7 cellular contexts compared by ENCODE assay signal in the genomic region with DNA sequence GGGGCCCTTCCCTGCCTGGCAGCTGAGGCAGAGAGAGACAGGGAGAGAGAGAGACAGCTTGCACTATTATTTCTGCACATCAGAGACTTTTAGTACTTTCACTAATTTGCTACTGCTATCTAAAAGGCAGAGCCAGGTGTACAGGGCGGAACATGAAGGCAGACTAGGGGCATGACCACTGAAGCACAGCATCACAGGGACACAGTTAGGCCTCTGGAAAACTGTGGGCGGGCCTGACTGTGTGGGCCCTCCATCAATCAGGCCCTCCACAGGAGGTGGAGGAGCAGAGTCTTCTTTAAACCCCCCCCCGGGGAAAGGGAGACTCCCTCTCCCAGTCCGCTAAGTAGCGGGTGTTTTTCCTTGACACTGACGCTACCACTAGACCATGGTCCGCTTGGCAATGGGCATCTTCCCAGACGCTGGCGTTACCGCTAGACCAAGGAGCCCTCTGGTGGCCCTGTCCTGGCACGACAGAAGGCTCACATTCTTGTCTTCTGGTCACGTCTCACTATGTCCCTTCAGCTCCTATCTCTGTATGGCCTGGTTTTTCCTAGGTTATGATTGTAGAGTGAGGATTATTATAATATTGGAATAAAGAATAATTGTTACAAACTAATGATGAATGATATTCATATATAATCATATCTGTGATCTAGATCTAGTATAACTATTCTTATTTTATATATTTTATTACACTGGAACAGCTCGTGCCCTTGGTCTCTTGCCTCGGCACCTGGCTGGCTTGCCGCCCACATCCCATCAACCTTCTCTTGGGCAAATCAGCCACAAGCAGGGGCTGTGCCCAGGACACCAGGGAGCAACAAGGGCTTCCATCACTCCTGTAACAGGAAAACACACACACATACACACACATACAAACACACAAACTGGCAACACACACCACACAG.
A peak's percentile ranks its signal among the peaks of the same experiment; 100 is the strongest.
DNase-seq lines count a peak whose midpoint lies in the region; TF ChIP-seq lines count a peak whose summit lies in the region.
"Not testable (repeated sequence)": the region's sequence is repeated elsewhere in the genome, so short reads cannot be mapped to it uniquely, and the experiment has no call there.

No MANE protein-coding gene starts in this region.

- not testable (repeated sequence) for H3K27me3 ChIP-seq in DOHH2 (ENCODE audit: control insufficient read depth, low read length); Karpas-422 (ENCODE audit: low read length); brain microvascular endothelial cell (replicated peaks)

- H3K9me2 ChIP-seq in DOHH2 (replicated peaks; ENCODE audit: control insufficient read depth, low read length); Karpas-422 (replicated peaks; ENCODE audit: insufficient read depth, low read length): not testable (repeated sequence)

- not testable (repeated sequence) for H3K4me3 ChIP-seq in DOHH2 (ENCODE audit: low read length); Karpas-422 (ENCODE audit: low read length); brain microvascular endothelial cell (ENCODE audit: low read depth, low read length)

- H3K4me2 ChIP-seq in DOHH2 (ENCODE audit: low read length); Karpas-422 (ENCODE audit: low read depth, low read length, poor library complexity, severe bottlenecking): not testable (repeated sequence)

- H3K36me3 Mint-ChIP-seq in neural crest cell (ENCODE audit: low read depth): not testable (repeated sequence)

- H3K4me1 Mint-ChIP-seq in neural crest cell: not testable (repeated sequence)

- not testable (repeated sequence) for H3F3A ChIP-seq in DOHH2 (ENCODE audit: control insufficient read depth, insufficient read depth)

- in situ Hi-C loops in brain microvascular endothelial cell (cut with HindIII; ENCODE audit: low pct_ligation_motif_present, low sequenced_read_pairs): not testable (repeated sequence)

- not testable (repeated sequence) for H3K27ac Mint-ChIP-seq in neural crest cell (ENCODE audit: unreplicated experiment)

- H3K9me3 Mint-ChIP-seq in neural crest cell: not testable (repeated sequence)

- H3K27ac ChIP-seq in DOHH2 (ENCODE audit: low read depth, low read length); Karpas-422 (ENCODE audit: low read length); brain microvascular endothelial cell: not testable (repeated sequence)

- TF ChIP-seq CTCF in DOHH2 (IDR thresholded peaks at IDR 0.05; ENCODE audit: low read depth, low read length, poor library complexity, severe bottlenecking) (peak; percentile 13), neural crest cell (conservative IDR thresholded peaks at IDR 0.05) (peak; percentile 59)
- not testable (repeated sequence) for TF ChIP-seq CTCF in brain microvascular endothelial cell (IDR thresholded peaks at IDR 0.05; ENCODE audit: low read depth, low read length, missing control alignments)

- not testable (repeated sequence) for H3K9ac ChIP-seq in Karpas-422 (ENCODE audit: low read length)

- not testable (repeated sequence) for H3K79me2 ChIP-seq in DOHH2 (ENCODE audit: control insufficient read depth, low read length); Karpas-422 (ENCODE audit: low read length)

- H3K4me3 Mint-ChIP-seq in neural crest cell: not testable (repeated sequence)

- H2AFZ ChIP-seq in Karpas-422 (ENCODE audit: low read length): not testable (repeated sequence)

- H3K36me3 ChIP-seq in DOHH2 (ENCODE audit: control insufficient read depth, low read length); Karpas-422 (ENCODE audit: insufficient read depth, low read length); brain microvascular endothelial cell (replicated peaks): not testable (repeated sequence)

- DNase-seq in Karpas-422 (peak; percentile 62), NCI-H526 treated with DMSO at 0.1 percent for 48 hours (lab: John Stamatoyannopoulos, UW) (peak; percentile 3), SHP77 treated with DMSO at 0.1 percent for 48 hours (lab: John Stamatoyannopoulos, UW) (peak; percentile 20), brain microvascular endothelial cell (peak; percentile 2), iPS DF 19.7 (ENCODE audit: low read depth, low spot score) (peak; percentile 9), neural crest cell (ENCODE audit: low read depth, low spot score) (peak; percentile 37)

- not testable (repeated sequence) for H3K9me3 ChIP-seq in DOHH2 (ENCODE audit: control insufficient read depth, insufficient read depth, low read length); Karpas-422 (ENCODE audit: low read length)

- H3K4me1 ChIP-seq in DOHH2 (ENCODE audit: control insufficient read depth, low read length); Karpas-422 (ENCODE audit: low read length): not testable (repeated sequence)

- H3K27me3 Mint-ChIP-seq in neural crest cell (ENCODE audit: low read depth): not testable (repeated sequence)

- H4K20me1 ChIP-seq in DOHH2 (ENCODE audit: control insufficient read depth, insufficient read depth, low read depth, low read length); Karpas-422 (ENCODE audit: insufficient read depth, low read depth, low read length): not testable (repeated sequence)

Comparison
In these comparisons a context has a peak if more than half of its experiments do, and no peak if none do; other contexts are left out.
1. DNase-seq: peak in every context shown above with its lines; median percentile 62 in Karpas-422; 37 in neural crest cell; 20 in SHP77 treated with DMSO at 0.1 percent for 48 hours; 9 in iPS DF 19.7; 3 in NCI-H526 treated with DMSO at 0.1 percent for 48 hours; 2 in brain microvascular endothelial cell.